18 cellular contexts compared by ENCODE assay signal in genomic region chr17:52150935-52151334, GRCh38. TPM values are rescaled to one million over a fixed set of nuclear protein-coding genes. Genes with fewer than 3 reads are reported as not detected.
"Had no signal": no experiment of that assay in that cellular context is flagged by ENCODE, and none has a peak within 500 bp of the region (broad histone marks: within the 10 kb centered on the region; RNA-seq: fewer than 3 reads in every experiment).

No MANE protein-coding gene starts in this region.

- H3K27ac ChIP-seq: KMS-11, SJSA1, SK-N-MC had no signal

- H3K4me3 ChIP-seq: SJSA1, SK-N-MC had no signal

- H3K9me3 ChIP-seq: SJSA1 had no signal

- DNase-seq: IMR-90, Kasumi-1, MM.1S, NCI-H1092 treated with DMSO at 0.1 percent for 48 hours, NCI-H1436 treated with DMSO at 0.1 percent for 48 hours, NCI-H1694, NCI-H187 treated with DMSO at 0.1 percent for 48 hours, NCI-H2029 treated with DMSO at 0.1 percent for 48 hours, NCI-H2171 treated with DMSO at 0.1 percent for 48 hours, NCI-H345, NCI-H510A treated with DMSO at 0.1 percent for 48 hours, NCI-H526, Right ventricle myocardium superior, RPMI8226, SIG-M5 had no signal

- H3K36me3 ChIP-seq: SJSA1 had no signal

RNA-seq across cellular contexts. Expression of gene CA10, which starts 7.6 kb away (rescaled TPM):
- polyA plus RNA-seq: IMR-90 had no signal
